Comparison of ENCODE assay signal across 1 cellular context in the genomic region with DNA sequence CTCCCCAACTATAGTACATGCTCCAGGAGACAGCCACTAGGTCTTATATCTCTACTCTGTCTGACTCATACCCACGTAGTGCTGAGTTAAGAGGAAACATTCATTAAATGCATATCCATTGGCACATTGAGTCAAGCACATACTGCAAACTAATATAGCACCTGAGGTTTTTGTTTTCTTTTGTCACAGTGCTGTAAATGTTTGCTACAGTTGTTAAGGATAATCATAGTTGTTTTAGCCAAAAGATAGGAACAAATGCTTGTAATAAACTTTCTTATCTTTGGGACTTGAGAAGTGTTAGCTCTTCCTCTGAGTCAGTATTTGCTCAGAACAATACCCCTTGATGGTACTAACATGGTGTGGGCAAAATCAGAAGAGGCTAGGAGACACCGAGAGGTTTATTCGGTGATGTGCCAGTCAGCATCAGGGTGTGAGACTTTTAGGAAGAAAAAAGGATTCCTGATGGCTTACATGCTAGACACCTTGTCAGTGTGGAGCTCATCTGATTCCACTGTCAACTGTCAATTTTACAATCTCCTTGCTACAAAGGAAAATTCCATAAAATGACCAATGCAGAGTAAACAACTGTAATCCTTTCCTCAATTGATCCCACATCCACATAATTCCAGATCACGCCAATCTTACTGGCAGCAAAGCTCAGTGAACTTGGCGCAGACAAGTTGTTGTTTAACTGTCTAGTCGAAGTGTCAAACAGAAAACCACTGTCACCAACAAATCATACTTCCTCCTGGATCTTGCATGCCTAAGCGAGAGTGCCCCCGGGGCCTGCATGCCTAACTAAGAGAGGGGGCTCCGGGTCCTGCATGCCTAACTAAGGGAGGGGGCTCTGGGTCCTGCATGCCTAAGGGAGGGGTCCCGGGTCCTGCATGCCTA.
TF ChIP-seq lines count a peak whose summit lies in the region.

No MANE protein-coding gene starts in this region.

TF ChIP-seq in HepG2, 621 proteins besides CTCF, POLR2A, EP300 and RAD21 (continued from another document and continues in another):
- TF ChIP-seq RELA (CRISPR knock-in tag; IDR thresholded peaks at IDR 0.05), result no peak
- TF ChIP-seq, protein P1, sequence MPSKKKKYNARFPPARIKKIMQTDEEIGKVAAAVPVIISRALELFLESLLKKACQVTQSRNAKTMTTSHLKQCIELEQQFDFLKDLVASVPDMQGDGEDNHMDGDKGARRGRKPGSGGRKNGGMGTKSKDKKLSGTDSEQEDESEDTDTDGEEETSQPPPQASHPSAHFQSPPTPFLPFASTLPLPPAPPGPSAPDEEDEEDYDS (CRISPR knock-in tag; IDR thresholded peaks at IDR 0.05), result peak; percentile 22; the same call in 1 of the 2 replicates
- peak; percentile 28; the same call in 1 of the 2 replicates for TF ChIP-seq ZSCAN9 (CRISPR knock-in tag; IDR thresholded peaks at IDR 0.05; ENCODE audit: borderline replicate concordance)
- TF ChIP-seq, protein P2, sequence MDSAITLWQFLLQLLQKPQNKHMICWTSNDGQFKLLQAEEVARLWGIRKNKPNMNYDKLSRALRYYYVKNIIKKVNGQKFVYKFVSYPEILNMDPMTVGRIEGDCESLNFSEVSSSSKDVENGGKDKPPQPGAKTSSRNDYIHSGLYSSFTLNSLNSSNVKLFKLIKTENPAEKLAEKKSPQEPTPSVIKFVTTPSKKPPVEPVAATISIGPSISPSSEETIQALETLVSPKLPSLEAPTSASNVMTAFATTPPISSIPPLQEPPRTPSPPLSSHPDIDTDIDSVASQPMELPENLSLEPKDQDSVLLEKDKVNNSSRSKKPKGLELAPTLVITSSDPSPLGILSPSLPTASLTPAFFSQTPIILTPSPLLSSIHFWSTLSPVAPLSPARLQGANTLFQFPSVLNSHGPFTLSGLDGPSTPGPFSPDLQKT (CRISPR knock-in tag; IDR thresholded peaks at IDR 0.05; ENCODE audit: borderline replicate concordance), result no peak
- TF ChIP-seq CCAR2 (optimal IDR thresholded peaks at IDR 0.05; ENCODE audit: low read depth, low read length), result no peak
- TF ChIP-seq, protein P3, sequence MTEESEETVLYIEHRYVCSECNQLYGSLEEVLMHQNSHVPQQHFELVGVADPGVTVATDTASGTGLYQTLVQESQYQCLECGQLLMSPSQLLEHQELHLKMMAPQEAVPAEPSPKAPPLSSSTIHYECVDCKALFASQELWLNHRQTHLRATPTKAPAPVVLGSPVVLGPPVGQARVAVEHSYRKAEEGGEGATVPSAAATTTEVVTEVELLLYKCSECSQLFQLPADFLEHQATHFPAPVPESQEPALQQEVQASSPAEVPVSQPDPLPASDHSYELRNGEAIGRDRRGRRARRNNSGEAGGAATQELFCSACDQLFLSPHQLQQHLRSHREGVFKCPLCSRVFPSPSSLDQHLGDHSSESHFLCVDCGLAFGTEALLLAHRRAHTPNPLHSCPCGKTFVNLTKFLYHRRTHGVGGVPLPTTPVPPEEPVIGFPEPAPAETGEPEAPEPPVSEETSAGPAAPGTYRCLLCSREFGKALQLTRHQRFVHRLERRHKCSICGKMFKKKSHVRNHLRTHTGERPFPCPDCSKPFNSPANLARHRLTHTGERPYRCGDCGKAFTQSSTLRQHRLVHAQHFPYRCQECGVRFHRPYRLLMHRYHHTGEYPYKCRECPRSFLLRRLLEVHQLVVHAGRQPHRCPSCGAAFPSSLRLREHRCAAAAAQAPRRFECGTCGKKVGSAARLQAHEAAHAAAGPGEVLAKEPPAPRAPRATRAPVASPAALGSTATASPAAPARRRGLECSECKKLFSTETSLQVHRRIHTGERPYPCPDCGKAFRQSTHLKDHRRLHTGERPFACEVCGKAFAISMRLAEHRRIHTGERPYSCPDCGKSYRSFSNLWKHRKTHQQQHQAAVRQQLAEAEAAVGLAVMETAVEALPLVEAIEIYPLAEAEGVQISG (CRISPR knock-in tag; IDR thresholded peaks at IDR 0.05), result peak; percentile 41; the same call in 1 of the 2 replicates
- no peak for TF ChIP-seq ZKSCAN1 (IDR thresholded peaks at IDR 0.05; ENCODE audit: low read length)
- peak; percentile 33; the same call in 1 of the 2 replicates for TF ChIP-seq SIX1 (CRISPR knock-in tag; IDR thresholded peaks at IDR 0.05; ENCODE audit: borderline replicate concordance)
- TF ChIP-seq RARG (CRISPR knock-in tag; IDR thresholded peaks at IDR 0.05; ENCODE audit: low read depth), result no peak
- peak; percentile 31 for TF ChIP-seq ZNF883 (CRISPR knock-in tag; IDR thresholded peaks at IDR 0.05; ENCODE audit: not compliant biosample characterization)
- TF ChIP-seq RAD51 (IDR thresholded peaks at IDR 0.05; ENCODE audit: borderline replicate concordance), result no peak
- TF ChIP-seq, protein P4, sequence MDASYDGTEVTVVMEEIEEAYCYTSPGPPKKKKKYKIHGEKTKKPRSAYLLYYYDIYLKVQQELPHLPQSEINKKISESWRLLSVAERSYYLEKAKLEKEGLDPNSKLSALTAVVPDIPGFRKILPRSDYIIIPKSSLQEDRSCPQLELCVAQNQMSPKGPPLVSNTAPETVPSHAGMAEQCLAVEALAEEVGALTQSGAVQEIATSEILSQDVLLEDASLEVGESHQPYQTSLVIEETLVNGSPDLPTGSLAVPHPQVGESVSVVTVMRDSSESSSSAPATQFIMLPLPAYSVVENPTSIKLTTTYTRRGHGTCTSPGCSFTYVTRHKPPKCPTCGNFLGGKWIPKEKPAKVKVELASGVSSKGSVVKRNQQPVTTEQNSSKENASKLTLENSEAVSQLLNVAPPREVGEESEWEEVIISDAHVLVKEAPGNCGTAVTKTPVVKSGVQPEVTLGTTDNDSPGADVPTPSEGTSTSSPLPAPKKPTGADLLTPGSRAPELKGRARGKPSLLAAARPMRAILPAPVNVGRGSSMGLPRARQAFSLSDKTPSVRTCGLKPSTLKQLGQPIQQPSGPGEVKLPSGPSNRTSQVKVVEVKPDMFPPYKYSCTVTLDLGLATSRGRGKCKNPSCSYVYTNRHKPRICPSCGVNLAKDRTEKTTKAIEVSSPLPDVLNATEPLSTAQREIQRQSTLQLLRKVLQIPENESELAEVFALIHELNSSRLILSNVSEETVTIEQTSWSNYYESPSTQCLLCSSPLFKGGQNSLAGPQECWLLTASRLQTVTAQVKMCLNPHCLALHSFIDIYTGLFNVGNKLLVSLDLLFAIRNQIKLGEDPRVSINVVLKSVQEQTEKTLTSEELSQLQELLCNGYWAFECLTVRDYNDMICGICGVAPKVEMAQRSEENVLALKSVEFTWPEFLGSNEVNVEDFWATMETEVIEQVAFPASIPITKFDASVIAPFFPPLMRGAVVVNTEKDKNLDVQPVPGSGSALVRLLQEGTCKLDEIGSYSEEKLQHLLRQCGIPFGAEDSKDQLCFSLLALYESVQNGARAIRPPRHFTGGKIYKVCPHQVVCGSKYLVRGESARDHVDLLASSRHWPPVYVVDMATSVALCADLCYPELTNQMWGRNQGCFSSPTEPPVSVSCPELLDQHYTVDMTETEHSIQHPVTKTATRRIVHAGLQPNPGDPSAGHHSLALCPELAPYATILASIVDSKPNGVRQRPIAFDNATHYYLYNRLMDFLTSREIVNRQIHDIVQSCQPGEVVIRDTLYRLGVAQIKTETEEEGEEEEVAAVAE (CRISPR knock-in tag; IDR thresholded peaks at IDR 0.05; ENCODE audit: borderline replicate concordance), result no peak
- TF ChIP-seq KAT8 (CRISPR knock-in tag; IDR thresholded peaks at IDR 0.05), result peak; percentile 27; the same call in 1 of the 2 replicates
- TF ChIP-seq ZFP90 (CRISPR knock-in tag; IDR thresholded peaks at IDR 0.05; ENCODE audit: borderline replicate concordance), result peak; percentile 45; the same call in 1 of the 2 replicates
- TF ChIP-seq ZNF562 (CRISPR knock-in tag; IDR thresholded peaks at IDR 0.05; ENCODE audit: borderline replicate concordance), result no peak
- no peak for TF ChIP-seq ZNF207 (IDR thresholded peaks at IDR 0.05; ENCODE audit: borderline replicate concordance)
- peak; percentile 71; the same call in 1 of the 2 replicates for TF ChIP-seq FOSL1 (CRISPR knock-in tag; IDR thresholded peaks at IDR 0.05; ENCODE audit: borderline replicate concordance)
- peak; percentile 16; the same call in 1 of the 2 replicates for TF ChIP-seq KDM6A (CRISPR knock-in tag; IDR thresholded peaks at IDR 0.05; ENCODE audit: low read depth)
- no peak for TF ChIP-seq SP4 (CRISPR knock-in tag; IDR thresholded peaks at IDR 0.05)
- TF ChIP-seq ZNF232 (CRISPR knock-in tag; IDR thresholded peaks at IDR 0.05; ENCODE audit: borderline replicate concordance), result peak; percentile 87
- TF ChIP-seq PLRG1 (conservative IDR thresholded peaks at IDR 0.05), result no peak
- 0 out of 2 replicates have a peak, but pooled peaks have one; percentile 24 for TF ChIP-seq ESRRA (CRISPR knock-in tag; IDR thresholded peaks at IDR 0.05; ENCODE audit: low read depth)
- TF ChIP-seq, protein P5, sequence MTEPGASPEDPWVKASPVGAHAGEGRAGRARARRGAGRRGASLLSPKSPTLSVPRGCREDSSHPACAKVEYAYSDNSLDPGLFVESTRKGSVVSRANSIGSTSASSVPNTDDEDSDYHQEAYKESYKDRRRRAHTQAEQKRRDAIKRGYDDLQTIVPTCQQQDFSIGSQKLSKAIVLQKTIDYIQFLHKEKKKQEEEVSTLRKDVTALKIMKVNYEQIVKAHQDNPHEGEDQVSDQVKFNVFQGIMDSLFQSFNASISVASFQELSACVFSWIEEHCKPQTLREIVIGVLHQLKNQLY (CRISPR knock-in tag; IDR thresholded peaks at IDR 0.05), result 0 out of 2 replicates have a peak, but pooled peaks have one; percentile 21
- TF ChIP-seq ZNF33B (CRISPR knock-in tag; IDR thresholded peaks at IDR 0.05), result no peak
- no peak for TF ChIP-seq KDM2A (CRISPR knock-in tag; IDR thresholded peaks at IDR 0.05; ENCODE audit: borderline replicate concordance, low read depth)
- no peak for TF ChIP-seq ZNF777 (CRISPR knock-in tag; IDR thresholded peaks at IDR 0.05)
- peak; percentile 82 for TF ChIP-seq TBX2 (CRISPR knock-in tag; IDR thresholded peaks at IDR 0.05; ENCODE audit: borderline replicate concordance)
- TF ChIP-seq ZNF83 (CRISPR knock-in tag; IDR thresholded peaks at IDR 0.05; ENCODE audit: borderline replicate concordance), result no peak
- TF ChIP-seq, protein P6, sequence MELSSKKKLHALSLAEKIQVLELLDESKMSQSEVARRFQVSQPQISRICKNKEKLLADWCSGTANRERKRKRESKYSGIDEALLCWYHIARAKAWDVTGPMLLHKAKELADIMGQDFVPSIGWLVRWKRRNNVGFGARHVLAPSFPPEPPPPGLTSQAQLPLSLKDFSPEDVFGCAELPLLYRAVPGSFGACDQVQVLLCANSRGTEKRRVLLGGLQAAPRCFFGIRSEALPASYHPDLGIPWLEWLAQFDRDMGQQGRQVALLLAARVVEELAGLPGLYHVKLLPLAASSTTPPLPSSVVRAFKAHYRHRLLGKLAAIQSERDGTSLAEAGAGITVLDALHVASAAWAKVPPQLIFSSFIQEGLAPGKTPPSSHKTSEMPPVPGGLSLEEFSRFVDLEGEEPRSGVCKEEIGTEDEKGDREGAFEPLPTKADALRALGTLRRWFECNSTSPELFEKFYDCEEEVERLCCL (CRISPR knock-in tag; IDR thresholded peaks at IDR 0.05; ENCODE audit: borderline replicate concordance), result no peak
- peak; percentile 91 for TF ChIP-seq PITX1 (CRISPR knock-in tag; IDR thresholded peaks at IDR 0.05)
- no peak for TF ChIP-seq HOXA9 (CRISPR knock-in tag; IDR thresholded peaks at IDR 0.05; ENCODE audit: borderline replicate concordance)
- TF ChIP-seq ETV5 (CRISPR knock-in tag; IDR thresholded peaks at IDR 0.05; ENCODE audit: borderline replicate concordance), result peak; percentile 58; the same call in 1 of the 2 replicates
- peak; percentile 68; the same call in 1 of the 2 replicates for TF ChIP-seq TGIF2 (CRISPR knock-in tag; IDR thresholded peaks at IDR 0.05)
- TF ChIP-seq TCF12 (IDR thresholded peaks at IDR 0.05), result no peak
- no peak for TF ChIP-seq TCF12 (CRISPR knock-in tag; IDR thresholded peaks at IDR 0.05)
- TF ChIP-seq ZBTB42 (CRISPR knock-in tag; IDR thresholded peaks at IDR 0.05), result no peak
- TF ChIP-seq, protein P7, sequence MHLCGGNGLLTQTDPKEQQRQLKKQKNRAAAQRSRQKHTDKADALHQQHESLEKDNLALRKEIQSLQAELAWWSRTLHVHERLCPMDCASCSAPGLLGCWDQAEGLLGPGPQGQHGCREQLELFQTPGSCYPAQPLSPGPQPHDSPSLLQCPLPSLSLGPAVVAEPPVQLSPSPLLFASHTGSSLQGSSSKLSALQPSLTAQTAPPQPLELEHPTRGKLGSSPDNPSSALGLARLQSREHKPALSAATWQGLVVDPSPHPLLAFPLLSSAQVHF (CRISPR knock-in tag; IDR thresholded peaks at IDR 0.05), result no peak
- TF ChIP-seq KLF16 (CRISPR knock-in tag; IDR thresholded peaks at IDR 0.05), result peak in 1 of 2 experiments; percentile 47; a peak in 1 of 4 replicates
- TF ChIP-seq, protein P8, sequence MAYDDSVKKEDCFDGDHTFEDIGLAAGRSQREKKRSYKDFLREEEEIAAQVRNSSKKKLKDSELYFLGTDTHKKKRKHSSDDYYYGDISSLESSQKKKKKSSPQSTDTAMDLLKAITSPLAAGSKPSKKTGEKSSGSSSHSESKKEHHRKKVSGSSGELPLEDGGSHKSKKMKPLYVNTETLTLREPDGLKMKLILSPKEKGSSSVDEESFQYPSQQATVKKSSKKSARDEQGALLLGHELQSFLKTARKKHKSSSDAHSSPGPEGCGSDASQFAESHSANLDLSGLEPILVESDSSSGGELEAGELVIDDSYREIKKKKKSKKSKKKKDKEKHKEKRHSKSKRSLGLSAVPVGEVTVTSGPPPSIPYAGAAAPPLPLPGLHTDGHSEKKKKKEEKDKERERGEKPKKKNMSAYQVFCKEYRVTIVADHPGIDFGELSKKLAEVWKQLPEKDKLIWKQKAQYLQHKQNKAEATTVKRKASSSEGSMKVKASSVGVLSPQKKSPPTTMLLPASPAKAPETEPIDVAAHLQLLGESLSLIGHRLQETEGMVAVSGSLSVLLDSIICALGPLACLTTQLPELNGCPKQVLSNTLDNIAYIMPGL (CRISPR knock-in tag; IDR thresholded peaks at IDR 0.05; ENCODE audit: borderline replicate concordance in 1 of 2, low read depth in 1 of 2), result peak in 1 of 2 experiments; percentile 36; a peak in 1 of 4 replicates
- TF ChIP-seq, protein P9, sequence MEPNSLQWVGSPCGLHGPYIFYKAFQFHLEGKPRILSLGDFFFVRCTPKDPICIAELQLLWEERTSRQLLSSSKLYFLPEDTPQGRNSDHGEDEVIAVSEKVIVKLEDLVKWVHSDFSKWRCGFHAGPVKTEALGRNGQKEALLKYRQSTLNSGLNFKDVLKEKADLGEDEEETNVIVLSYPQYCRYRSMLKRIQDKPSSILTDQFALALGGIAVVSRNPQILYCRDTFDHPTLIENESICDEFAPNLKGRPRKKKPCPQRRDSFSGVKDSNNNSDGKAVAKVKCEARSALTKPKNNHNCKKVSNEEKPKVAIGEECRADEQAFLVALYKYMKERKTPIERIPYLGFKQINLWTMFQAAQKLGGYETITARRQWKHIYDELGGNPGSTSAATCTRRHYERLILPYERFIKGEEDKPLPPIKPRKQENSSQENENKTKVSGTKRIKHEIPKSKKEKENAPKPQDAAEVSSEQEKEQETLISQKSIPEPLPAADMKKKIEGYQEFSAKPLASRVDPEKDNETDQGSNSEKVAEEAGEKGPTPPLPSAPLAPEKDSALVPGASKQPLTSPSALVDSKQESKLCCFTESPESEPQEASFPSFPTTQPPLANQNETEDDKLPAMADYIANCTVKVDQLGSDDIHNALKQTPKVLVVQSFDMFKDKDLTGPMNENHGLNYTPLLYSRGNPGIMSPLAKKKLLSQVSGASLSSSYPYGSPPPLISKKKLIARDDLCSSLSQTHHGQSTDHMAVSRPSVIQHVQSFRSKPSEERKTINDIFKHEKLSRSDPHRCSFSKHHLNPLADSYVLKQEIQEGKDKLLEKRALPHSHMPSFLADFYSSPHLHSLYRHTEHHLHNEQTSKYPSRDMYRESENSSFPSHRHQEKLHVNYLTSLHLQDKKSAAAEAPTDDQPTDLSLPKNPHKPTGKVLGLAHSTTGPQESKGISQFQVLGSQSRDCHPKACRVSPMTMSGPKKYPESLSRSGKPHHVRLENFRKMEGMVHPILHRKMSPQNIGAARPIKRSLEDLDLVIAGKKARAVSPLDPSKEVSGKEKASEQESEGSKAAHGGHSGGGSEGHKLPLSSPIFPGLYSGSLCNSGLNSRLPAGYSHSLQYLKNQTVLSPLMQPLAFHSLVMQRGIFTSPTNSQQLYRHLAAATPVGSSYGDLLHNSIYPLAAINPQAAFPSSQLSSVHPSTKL (CRISPR knock-in tag; IDR thresholded peaks at IDR 0.05), result peak; percentile 82
